ENCODE assay signal across 9 cellular contexts in the genomic region with DNA sequence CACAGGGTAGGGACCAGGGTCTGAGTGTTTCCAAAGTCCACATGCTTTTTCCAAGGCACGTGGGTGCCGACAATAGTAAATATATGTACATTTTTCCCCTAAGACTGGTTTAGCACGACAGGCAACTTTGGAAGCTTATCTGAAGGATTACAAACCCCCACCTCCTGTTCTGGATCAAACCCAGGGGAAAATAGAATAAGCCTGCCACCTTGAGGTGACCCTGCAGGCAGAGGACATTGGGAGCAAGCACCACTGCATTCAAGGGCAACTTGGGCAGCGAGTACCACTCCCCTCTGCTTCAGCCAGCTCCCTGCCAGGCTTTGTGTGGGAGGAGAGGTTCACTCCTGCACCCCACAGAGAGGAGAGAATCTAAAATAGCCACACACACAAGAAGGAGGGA. TPM values are rescaled to one million over a fixed set of nuclear protein-coding genes. Genes with fewer than 3 reads are reported as not detected.
DNase-seq lines count a peak whose midpoint lies in the region; ATAC-seq, FAIRE-seq and TF ChIP-seq lines count a peak whose summit lies in the region.
"Had no signal": no experiment of that assay in that cellular context is flagged by ENCODE, and none has a peak within 500 bp of the region (broad histone marks: within the 10 kb centered on the region; RNA-seq: fewer than 3 reads in every experiment).

No MANE protein-coding gene starts in this region.

- ATAC-seq in HG03139 (IDR thresholded peaks at IDR 0.05; ENCODE audit: unreplicated experiment) (no peak), GM18870 (IDR thresholded peaks at IDR 0.05; ENCODE audit: unreplicated experiment) (no peak), HG03457 (IDR thresholded peaks at IDR 0.05; ENCODE audit: unreplicated experiment) (no peak)

- no peaks in the 10 kb centered on the region for H3K9me1 ChIP-seq in keratinocyte (ENCODE audit: control insufficient read depth, extremely low read depth, insufficient read depth, low read length)

- dilution Hi-C loops in keratinocyte (cut with MboI; ENCODE audit: extremely low pct_ligation_motif_present, low sequenced_read_pairs): no loop called here

- TF ChIP-seq CTCF in NB4 (IDR thresholded peaks at IDR 0.05; ENCODE audit: low read depth, low read length): peak; percentile 41
- peak; percentile 19; the same call in 1 of the 2 replicates for TF ChIP-seq CTCF in WI38 (IDR thresholded peaks at IDR 0.05; ENCODE audit: low read depth, low read length)
- TF ChIP-seq CTCF in keratinocyte (optimal IDR thresholded peaks at IDR 0.05 in 1 of 3, IDR thresholded peaks at IDR 0.05 in 1 of 3, conservative IDR thresholded peaks at IDR 0.05 in 1 of 3; ENCODE audit: extremely low read depth in 1 of 3, insufficient read depth in 2 of 3, low read length in 3 of 3): peak; percentile 17 to 78 (median 26)

- no peaks in the 10 kb centered on the region for H3K36me3 ChIP-seq in keratinocyte (ENCODE audit: control insufficient read depth in 2 of 2, extremely low read depth in 1 of 2, insufficient read depth in 2 of 2, low read length in 2 of 2)

- no peak overlapping the region for H3K4me3 ChIP-seq in NB4 (ENCODE audit: low read depth, low read length)
- no peak overlapping the region for H3K4me3 ChIP-seq in WI38 (ENCODE audit: low read depth, low read length)
- H3K4me3 ChIP-seq in keratinocyte (ENCODE audit: control insufficient read depth in 2 of 3, extremely low read depth in 1 of 3, insufficient read depth in 2 of 3, low read depth in 1 of 3, low read length in 3 of 3): no peak overlapping the region

- H4K20me1 ChIP-seq in keratinocyte (ENCODE audit: control insufficient read depth, extremely low read depth, insufficient read depth, low read length): no peaks in the 10 kb centered on the region

- FAIRE-seq in keratinocyte (lab: Jason Lieb, UNC): no peak
- FAIRE-seq: islet of Langerhans had no signal

- peaks cover 13% of the 10 kb centered on the region for H3K4me1 ChIP-seq in keratinocyte (ENCODE audit: control insufficient read depth, extremely low read depth, insufficient read depth, low read length)

- no peaks in the 10 kb centered on the region for H3K79me2 ChIP-seq in keratinocyte (ENCODE audit: control insufficient read depth, insufficient read depth, low read length)

- no peak for TF ChIP-seq POLR2A in NB4 (IDR thresholded peaks at IDR 0.05; ENCODE audit: extremely low read depth, insufficient read length)

- H3K27ac ChIP-seq in keratinocyte (ENCODE audit: control insufficient read depth, insufficient read depth, low read length): no peak overlapping the region

- H2AFZ ChIP-seq in keratinocyte (ENCODE audit: control insufficient read depth, low read length): no peak overlapping the region

- H3K27me3 ChIP-seq in keratinocyte (ENCODE audit: control insufficient read depth, extremely low read depth, insufficient read depth, low read length): no peaks in the 10 kb centered on the region

- no peak overlapping the region for H3K9ac ChIP-seq in keratinocyte (ENCODE audit: control insufficient read depth, extremely low read depth, insufficient read depth, low read length)

- DNase-seq in ELR (ENCODE audit: low read depth): peak; percentile 49
- DNase-seq in NB4 (ENCODE audit: low read depth): peak; percentile 57
- no peak for DNase-seq in keratinocyte (ENCODE audit: low read depth, low spot score)
- no peak for DNase-seq in activated T-cell treated with anti-CD3 and anti-CD28 coated beads, Interleukin-2, amount 50 U/mL, for 48 hours

- no peaks in the 10 kb centered on the region for H3K9me3 ChIP-seq in keratinocyte (ENCODE audit: control insufficient read depth, low read depth, low read length)

- no peak overlapping the region for H3K4me2 ChIP-seq in keratinocyte (ENCODE audit: control insufficient read depth, extremely low read depth, insufficient read depth, low read depth, low read length)

RNA-seq across cellular contexts. Expression of gene KBTBD12, which starts 44.8 kb away (rescaled TPM):
- not detected in 3 replicates for polyA plus RNA-seq in keratinocyte
- polyA plus RNA-seq in keratinocyte (2011; ENCODE audit: low read depth): not detected
- not detected in 2 replicates for polyA plus RNA-seq in keratinocyte (2011; cell fraction: cytosol; rRNA removed)
- polyA plus RNA-seq in keratinocyte (2011; cell fraction: nucleus; rRNA removed): not detected in 2 replicates
- polyA plus RNA-seq in keratinocyte (2012; ENCODE audit: low replicate concordance): 0.03 TPM in 1 of 2 replicates, not detected in the other
- polyA minus RNA-seq in keratinocyte: not detected in 3 replicates
- polyA minus RNA-seq in keratinocyte (2011; cell fraction: cytosol; rRNA and poly(A)+ RNA removed): not detected
- not detected in 2 replicates for polyA minus RNA-seq in keratinocyte (2011; cell fraction: nucleus; rRNA and poly(A)+ RNA removed)

Comparison
In these comparisons a context has a peak if more than half of its experiments do, and no peak if none do; other contexts are left out.
1. DNase-seq: peak in ELR (single experiment) and NB4 (single experiment); none in keratinocyte (single experiment) and activated T-cell treated with anti-CD3 and anti-CD28 coated beads, Interleukin-2, amount 50 U/mL, for 48 hours (0 of 2).
2. Peak in every context shown above with its lines, with median percentiles within 50 percentile points of each other: CTCF ChIP-seq.